23 cellular contexts compared by ENCODE assay signal in the genomic region with DNA sequence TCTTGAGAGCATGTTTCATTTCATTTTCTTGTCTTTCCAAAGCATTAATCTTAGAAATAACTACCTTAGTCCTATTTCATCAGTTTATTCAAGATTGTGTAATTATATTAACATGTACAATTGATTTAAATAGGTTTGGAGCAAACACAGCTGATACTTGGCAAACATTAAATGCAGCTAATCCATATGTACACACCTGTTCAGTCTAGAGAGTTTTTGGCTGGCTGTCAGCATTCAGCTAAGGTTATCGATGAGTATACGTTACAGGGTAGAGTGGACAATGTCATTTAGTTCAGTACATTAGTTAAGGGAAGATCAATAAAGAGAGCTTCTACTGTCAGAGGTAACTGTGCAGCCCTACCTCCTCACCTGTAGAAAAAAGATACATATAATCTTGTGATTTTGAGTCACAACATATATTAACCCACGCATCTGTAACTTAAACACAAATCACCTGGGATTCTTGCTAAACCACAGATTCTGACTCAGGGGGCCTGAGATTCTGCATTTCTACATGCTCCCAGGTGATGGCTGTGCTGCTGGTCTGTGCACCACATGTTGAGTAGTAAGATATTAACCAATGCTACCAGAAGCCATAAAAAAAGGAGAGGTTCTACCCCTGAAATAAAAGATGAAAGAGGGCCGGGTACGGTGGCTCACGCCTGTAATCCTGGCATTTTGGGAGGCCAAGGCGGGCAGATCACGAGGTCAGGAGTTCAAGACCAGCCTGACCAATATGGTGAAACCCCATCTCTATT. TPM values are rescaled to one million over a fixed set of nuclear protein-coding genes. Genes with fewer than 3 reads are reported as not detected.
A peak's percentile ranks its signal among the peaks of the same experiment; 100 is the strongest.
DNase-seq lines count a peak whose midpoint lies in the region; ATAC-seq and TF ChIP-seq lines count a peak whose summit lies in the region.
"Had no signal": no experiment of that assay in that cellular context is flagged by ENCODE, and none has a peak within 500 bp of the region (broad histone marks: within the 10 kb centered on the region; RNA-seq: fewer than 3 reads in every experiment).

No MANE protein-coding gene starts in this region.

- no peaks in the 10 kb centered on the region for H3K9me3 Mint-ChIP-seq in osteocyte (ENCODE audit: unreplicated experiment)
- H3K9me3 Mint-ChIP-seq: stimulated activated naive B cell treated with anti-CD40 and anti-IgM and Interleukin-4, amounts not matched to agents 10 μg/mL and 1 μg/mL and 100 μg/mL, for 72 hours; T-cell had no signal

- ATAC-seq in HG03097 (IDR thresholded peaks at IDR 0.05; ENCODE audit: low FRiP score, unreplicated experiment), result no peak
- ATAC-seq: activated CD8-positive, alpha-beta T cell treated with anti-CD3 and anti-CD28 coated beads, Interleukin-2, amount 10 ng/mL, durations not matched to agents 7 days and 5 days; stimulated activated naive B cell treated with anti-CD40 and anti-IgM and Interleukin-4, amounts not matched to agents 10 μg/mL and 1 μg/mL and 100 μg/mL, for 72 hours; T-cell had no signal

- TF ChIP-seq CTCF in osteocyte (IDR thresholded peaks at IDR 0.05) (no peak), brain microvascular endothelial cell (IDR thresholded peaks at IDR 0.05; ENCODE audit: low read depth, low read length, missing control alignments) (no peak)

- in situ Hi-C loops in brain microvascular endothelial cell (cut with HindIII; ENCODE audit: low pct_ligation_motif_present, low sequenced_read_pairs), result no loop called here

- H3K27ac ChIP-seq in brain microvascular endothelial cell, result no peak overlapping the region
- H3K27ac ChIP-seq: coronary artery, neutrophil, SJCRH30, skin epidermis, uterus had no signal

- H3K27ac Mint-ChIP-seq in osteocyte (ENCODE audit: unreplicated experiment), result no peak overlapping the region
- H3K27ac Mint-ChIP-seq: activated CD8-positive, alpha-beta T cell treated with anti-CD3 and anti-CD28 coated beads, Interleukin-2, amount 10 ng/mL, durations not matched to agents 7 days and 5 days; CD4-positive, CD25-positive, alpha-beta regulatory T cell; stimulated activated naive B cell treated with anti-CD40 and anti-IgM and Interleukin-4, amounts not matched to agents 10 μg/mL and 1 μg/mL and 100 μg/mL, for 72 hours; T-cell had no signal

- H3K27me3 ChIP-seq in brain microvascular endothelial cell (replicated peaks), result no peaks in the 10 kb centered on the region
- H3K27me3 ChIP-seq: SJCRH30, uterus had no signal

- H3K36me3 ChIP-seq in brain microvascular endothelial cell (replicated peaks), result no peaks in the 10 kb centered on the region
- H3K36me3 ChIP-seq: neutrophil, SJCRH30, uterus had no signal

- peak; percentile 60 for DNase-seq in DMS53 treated with DMSO at 0.1 percent for 48 hours (lab: John Stamatoyannopoulos, UW; ENCODE audit: unreplicated experiment)
- DNase-seq in NCI-H1417 treated with DMSO at 0.1 percent for 48 hours (lab: John Stamatoyannopoulos, UW), result peak; percentile 97
- peak; percentile 81 for DNase-seq in NCI-H510A treated with DMSO at 0.1 percent for 48 hours (lab: John Stamatoyannopoulos, UW)
- peak; percentile 51 for DNase-seq in osteocyte (ENCODE audit: extremely low spot score, unreplicated experiment)
- DNase-seq in brain microvascular endothelial cell, result no peak
- no peak for DNase-seq in hypothalamus (lab: John Stamatoyannopoulos, UW)
- DNase-seq: activated CD4-positive, alpha-beta T cell treated with anti-CD3 and anti-CD28 coated beads for 1 hour; activated CD8-positive, alpha-beta T cell treated with anti-CD3 and anti-CD28 coated beads, Interleukin-2, amount 10 ng/mL, durations not matched to agents 7 days and 5 days; CD4-positive, CD25-positive, alpha-beta regulatory T cell; DMS79; HCEC 1CT; kidney glomerular epithelial cell; NCI-H187; SJCRH30; stimulated activated CD4-positive, alpha-beta T cell treated with anti-CD3 and anti-CD28 coated beads, Interleukin-2, amount 100 ng/mL, for 24 hours; stimulated activated naive B cell treated with anti-CD40 and anti-IgM and Interleukin-4, amounts not matched to agents 10 μg/mL and 1 μg/mL and 100 μg/mL, for 72 hours; T-cell; uterus had no signal

- H3K4me1 Mint-ChIP-seq in osteocyte (ENCODE audit: unreplicated experiment), result no peaks in the 10 kb centered on the region
- H3K4me1 Mint-ChIP-seq: CD4-positive, CD25-positive, alpha-beta regulatory T cell; stimulated activated naive B cell treated with anti-CD40 and anti-IgM and Interleukin-4, amounts not matched to agents 10 μg/mL and 1 μg/mL and 100 μg/mL, for 72 hours; T-cell had no signal

- no peak overlapping the region for H3K4me3 Mint-ChIP-seq in osteocyte (ENCODE audit: unreplicated experiment)
- H3K4me3 Mint-ChIP-seq: activated CD8-positive, alpha-beta T cell treated with anti-CD3 and anti-CD28 coated beads, Interleukin-2, amount 10 ng/mL, durations not matched to agents 7 days and 5 days; CD4-positive, CD25-positive, alpha-beta regulatory T cell; stimulated activated naive B cell treated with anti-CD40 and anti-IgM and Interleukin-4, amounts not matched to agents 10 μg/mL and 1 μg/mL and 100 μg/mL, for 72 hours; T-cell had no signal

- H3K36me3 Mint-ChIP-seq in osteocyte (ENCODE audit: unreplicated experiment), result no peaks in the 10 kb centered on the region
- H3K36me3 Mint-ChIP-seq: CD4-positive, CD25-positive, alpha-beta regulatory T cell; stimulated activated naive B cell treated with anti-CD40 and anti-IgM and Interleukin-4, amounts not matched to agents 10 μg/mL and 1 μg/mL and 100 μg/mL, for 72 hours; T-cell had no signal

- no peak overlapping the region for H3K4me3 ChIP-seq in brain microvascular endothelial cell (ENCODE audit: low read depth, low read length)
- H3K4me3 ChIP-seq: coronary artery, SJCRH30, skin epidermis, uterus had no signal

- peaks cover 41% of the 10 kb centered on the region for H3K27me3 Mint-ChIP-seq in osteocyte (ENCODE audit: unreplicated experiment)

RNA-seq across cellular contexts. Expression of gene PCA3, which starts 34.1 kb away (rescaled TPM):
- not detected in 2 replicates for total RNA-seq in osteocyte
- total RNA-seq: activated CD8-positive, alpha-beta T cell treated with anti-CD3 and anti-CD28 coated beads, Interleukin-2, amount 10 ng/mL, durations not matched to agents 7 days and 5 days; CD4-positive, CD25-positive, alpha-beta regulatory T cell; myocyte; T-cell had no signal

Comparison
In these comparisons a context has a peak if more than half of its experiments do, and no peak if none do; other contexts are left out.
1. DNase-seq: peak in DMS53 treated with DMSO at 0.1 percent for 48 hours (single experiment), NCI-H1417 treated with DMSO at 0.1 percent for 48 hours (single experiment), NCI-H510A treated with DMSO at 0.1 percent for 48 hours (single experiment) and osteocyte (single experiment); none in brain microvascular endothelial cell (single experiment) and hypothalamus (0 of 51).